Comparison of ENCODE assay signal across 8 cellular contexts in genomic region chr1:95116666-95117206, GRCh38. TPM values are rescaled to one million over a fixed set of nuclear protein-coding genes. Genes with fewer than 3 reads are reported as not detected.
DNase-seq lines count a peak whose midpoint lies in the region; ATAC-seq and TF ChIP-seq lines count a peak whose summit lies in the region.

No MANE protein-coding gene starts in this region.

- no peak for TF ChIP-seq POLR2A in lower leg skin (IDR thresholded peaks at IDR 0.05)

- intact Hi-C loops in lower leg skin (cut with DNase I; ENCODE audit: low total_unique reads): no loop called here

- DNase-seq in AG08395 (ENCODE audit: low spot score): peak; percentile 16
- peak; percentile 57 to 82 for DNase-seq in NCI-H446 (lab: John Stamatoyannopoulos, UW)
- peak; percentile 63 for DNase-seq in activated CD4-positive, alpha-beta T cell treated with anti-CD3 and anti-CD28 coated beads for 48 hours
- DNase-seq in dermis microvascular lymphatic vessel endothelial cell (ENCODE audit: low read depth in 2 of 2): peak; percentile 3 to 48
- peak in 1 of 2 donors; percentile 22 for DNase-seq in lower leg skin (ENCODE audit: low spot score in 2 of 2)
- DNase-seq in stimulated activated CD4-positive, alpha-beta T cell treated with anti-CD3 and anti-CD28 coated beads, TNF-alpha, amount 100 ng/mL, for 24 hours (ENCODE audit: low read depth in 3 of 3): peak in 2 of 3 experiments; percentile 21 to 46

- 2 to 3% methylated on average over 17 of the region's 17 CpGs for WGBS in lower leg skin, 2 donors

- peak overlapping the region; percentile 54 for H3K4me3 ChIP-seq in lower leg skin (ENCODE audit: low read depth, poor library complexity, severe bottlenecking)

- TF ChIP-seq CTCF in lower leg skin (IDR thresholded peaks at IDR 0.05): no peak

- ATAC-seq in GM19023 (IDR thresholded peaks at IDR 0.05; ENCODE audit: unreplicated experiment) (peak; percentile 53), HG03280 (IDR thresholded peaks at IDR 0.05; ENCODE audit: unreplicated experiment) (peak; percentile 66)

RNA-seq across cellular contexts. Expression of gene TLCD4, which starts 0.4 kb away (rescaled TPM):
- total RNA-seq in dermis microvascular lymphatic vessel endothelial cell: under 0.01 TPM in 2 replicates
- total RNA-seq in lower leg skin: 1 to 10 TPM; 2.9 to 9.0 (median 4.9) TPM

RNA-seq across cellular contexts. Expression of gene ALG14, which starts 44.0 kb away (rescaled TPM):
- total RNA-seq in dermis microvascular lymphatic vessel endothelial cell (1.5 and 1.9 TPM in 2 replicates), lower leg skin (1 to 10 TPM in 2 of 4 donors, under 1 TPM in 2; 0.46 to 1.9 (median 1.1) TPM)
